ENCODE assay signal across 12 cellular contexts in genomic region chr15:59168536-59168935, GRCh38.
DNase-seq lines count a peak whose midpoint lies in the region; ATAC-seq and TF ChIP-seq lines count a peak whose summit lies in the region.
"Had no signal": no experiment of that assay in that cellular context is flagged by ENCODE, and none has a peak within 500 bp of the region (broad histone marks: within the 10 kb centered on the region; RNA-seq: fewer than 3 reads in every experiment).

No MANE protein-coding gene starts in this region.

- H3K4me1 ChIP-seq in adipocyte (ENCODE audit: control insufficient read depth, insufficient read depth, low read length) (peaks cover 60% of the 10 kb centered on the region), tibial artery (peaks cover 6 to 47% (median 34%) of the 10 kb centered on the region in 4 donors)

- ATAC-seq in GM18909 (IDR thresholded peaks at IDR 0.05; ENCODE audit: poor library complexity, unreplicated experiment) = no peak
- ATAC-seq in HG02938 (IDR thresholded peaks at IDR 0.05; ENCODE audit: unreplicated experiment) = no peak
- no peak for ATAC-seq in HG02588 (IDR thresholded peaks at IDR 0.05; ENCODE audit: unreplicated experiment)
- ATAC-seq: esophagus mucosa had no signal

- peak overlapping the region; percentile 38 for H3K4me3 ChIP-seq in adipocyte (ENCODE audit: low read length)
- H3K4me3 ChIP-seq in foreskin fibroblast (ENCODE audit: low read depth in 1 of 2, low read length in 2 of 2) = no peak overlapping the region
- no peak overlapping the region for H3K4me3 ChIP-seq in tibial artery

- H3K9ac ChIP-seq in adipocyte (ENCODE audit: low read length) = peak overlapping the region; percentile 35
- H3K9ac ChIP-seq: KMS-11 had no signal

- H3K27me3 ChIP-seq in adipocyte (replicated peaks; ENCODE audit: control insufficient read depth, insufficient read depth, low read length) = no peaks in the 10 kb centered on the region
- H3K27me3 ChIP-seq in tibial artery = no peaks in the 10 kb centered on the region

- H3K9me3 ChIP-seq in adipocyte (ENCODE audit: control insufficient read depth, low read length) = no peaks in the 10 kb centered on the region
- H3K9me3 ChIP-seq in tibial artery = no peaks in the 10 kb centered on the region

- peak overlapping the region; percentile 85 to 93 for H3K27ac ChIP-seq in tibial artery
- H3K27ac ChIP-seq: KMS-11 had no signal

- no peak for TF ChIP-seq CTCF in foreskin fibroblast (IDR thresholded peaks at IDR 0.05; ENCODE audit: low read depth, low read length)
- no peak for TF ChIP-seq CTCF in tibial artery (IDR thresholded peaks at IDR 0.05)

- intact Hi-C loops in tibial artery (cut with DNase I; ENCODE audit: low total_unique reads) = loop anchor here (10.0 kb wide), 1 partner anchor 206 kb away; the partner anchor contains the start of gene MYO1E

- DNase-seq in HK-2 (ENCODE audit: unreplicated experiment) (peak; percentile 49), adipocyte (ENCODE audit: low read depth) (peak; percentile 38), foreskin fibroblast (peak; percentile 54 to 67), tibial artery (no peak)
- DNase-seq: NCI-H2171 treated with DMSO at 0.1 percent for 48 hours; RPMI8226; stimulated activated CD8-positive, alpha-beta memory T cell treated with anti-CD3 and anti-CD28 coated beads, Interleukin-4, amount 100 ng/mL, for 48 hours had no signal

- H3K36me3 ChIP-seq in adipocyte (ENCODE audit: control insufficient read depth, insufficient read depth, low read length, severe bottlenecking) (peaks cover 31% of the 10 kb centered on the region), tibial artery (peaks cover 15 to 44% (median 16%) of the 10 kb centered on the region in 3 donors)

Comparison
In these comparisons a context has a peak if more than half of its experiments do, and no peak if none do; other contexts are left out.
1. DNase-seq: peak in HK-2 (single experiment), adipocyte (single experiment) and foreskin fibroblast (2 of 2); none in tibial artery (0 of 2).